16 cellular contexts compared by ENCODE assay signal in genomic region chr5:159765760-159766517, GRCh38.
"Had no signal": no experiment of that assay in that cellular context is flagged by ENCODE, and none has a peak within 500 bp of the region (broad histone marks: within the 10 kb centered on the region; RNA-seq: fewer than 3 reads in every experiment).

No MANE protein-coding gene starts in this region.

- H3K4me1 ChIP-seq: pancreas, psoas muscle had no signal

- H3K36me3 ChIP-seq: pancreas, right atrium auricular region, transverse colon had no signal

- H3K9me3 ChIP-seq: mucosa of descending colon, pancreas, psoas muscle, right atrium auricular region, transverse colon had no signal

- DNase-seq: activated CD4-positive, alpha-beta T cell treated with anti-CD3 and anti-CD28 coated beads, Interleukin-2, amount 10 ng/mL, durations not matched to agents 7 days and 5 days; activated CD4-positive, CD25-positive, alpha-beta regulatory T cell treated with anti-CD3 and anti-CD28 coated beads, Interleukin-2, amount 50 U/mL, for 72 hours; activated CD8-positive, alpha-beta T cell treated with anti-CD3 and anti-CD28 coated beads for 36 hours; activated T-cell treated with anti-CD3 and anti-CD28 coated beads, Interleukin-2, amount 50 U/mL, for 1 hour; left colon; mesendoderm; mucosa of descending colon; nephron progenitor cell; pancreas; psoas muscle; stimulated activated CD4-positive, alpha-beta T cell treated with anti-CD3 and anti-CD28 coated beads, Interleukin-4, amount 100 ng/mL, for 4 hours; stimulated activated naive CD8-positive, alpha-beta T cell treated with anti-CD3 and anti-CD28 coated beads, Interleukin-15, amount 100 ng/mL, for 72 hours; transverse colon had no signal

- H3K27me3 ChIP-seq: pancreas, right atrium auricular region, transverse colon had no signal

- H3K4me3 ChIP-seq: coronary artery, mucosa of descending colon, pancreas, psoas muscle, right atrium auricular region, transverse colon had no signal

- H3K27ac ChIP-seq: pancreas, psoas muscle, transverse colon had no signal

- ATAC-seq: activated CD8-positive, alpha-beta T cell treated with anti-CD3 and anti-CD28 coated beads for 36 hours; activated naive CD4-positive, alpha-beta T cell treated with anti-CD3 and anti-CD28 coated beads, Interleukin-2, amount 50 U/mL, for 72 hours; left colon; mucosa of descending colon; pancreas; psoas muscle had no signal
